ENCODE assay signal across 8 cellular contexts in genomic region chr6:70669133-70669532, GRCh38. TPM values are rescaled to one million over a fixed set of nuclear protein-coding genes. Genes with fewer than 3 reads are reported as not detected.
DNase-seq lines count a peak whose midpoint lies in the region; ATAC-seq and TF ChIP-seq lines count a peak whose summit lies in the region.

No MANE protein-coding gene starts in this region.

- BruUV-seq in MCF 10A (replicated peaks; lab: Mats Ljungman, UMichigan), result no TSS peak

- POLR2A ChIA-PET in MCF 10A (lab: Yijun Ruan, JAX), result interaction anchor here (0.7 to 3.7 kb wide), 11 partner anchors 9 to 443 kb away, joined by 3 to 37 read pairs (median 4); partner anchors contain the start of genes FAM135A and SDHAF4

- no peaks in the 10 kb centered on the region for H3K36me3 Mint-ChIP-seq in CD4-positive, CD25-positive, alpha-beta regulatory T cell
- no peaks in the 10 kb centered on the region for H3K36me3 Mint-ChIP-seq in MCF 10A (ENCODE audit: insufficient read depth, unreplicated experiment)

- H3K36me3 ChIP-seq in CD4-positive, CD25-positive, alpha-beta regulatory T cell (ENCODE audit: control insufficient read depth, insufficient read depth, low read length), result no peaks in the 10 kb centered on the region
- no peaks in the 10 kb centered on the region for H3K36me3 ChIP-seq in HUES64 (ENCODE audit: insufficient read depth, low read length)
- no peaks in the 10 kb centered on the region for H3K36me3 ChIP-seq in muscle layer of duodenum (ENCODE audit: control insufficient read depth in 1 of 2, insufficient read depth in 2 of 2, low read length in 2 of 2)
- no peaks in the 10 kb centered on the region for H3K36me3 ChIP-seq in testis (ENCODE audit: low read depth, missing control alignments)
- no peaks in the 10 kb centered on the region for H3K36me3 ChIP-seq in adrenal gland (replicated peaks in 1 of 2)

- peaks cover 47% of the 10 kb centered on the region for H3K4me1 ChIP-seq in CD4-positive, CD25-positive, alpha-beta regulatory T cell (ENCODE audit: control insufficient read depth, insufficient read depth, low read length, poor library complexity, severe bottlenecking)
- H3K4me1 ChIP-seq in HUES64 (ENCODE audit: insufficient read depth, low read length) (peaks cover 27% of the 10 kb centered on the region), muscle layer of duodenum (ENCODE audit: control insufficient read depth in 1 of 2, insufficient read depth in 2 of 2, low read length in 2 of 2) (peaks cover 0 to 13% of the 10 kb centered on the region in 2 donors), testis (peaks cover 6% of the 10 kb centered on the region), adrenal gland (replicated peaks in 1 of 2) (peaks cover 11 to 31% of the 10 kb centered on the region in 2 donors)

- H3K9me3 ChIP-seq in CD4-positive, CD25-positive, alpha-beta regulatory T cell (ENCODE audit: control insufficient read depth in 2 of 2, low read length in 2 of 2), result no peaks in the 10 kb centered on the region
- H3K9me3 ChIP-seq in HUES64 (ENCODE audit: insufficient read depth, low read depth, low read length) (no peaks in the 10 kb centered on the region), muscle layer of duodenum (ENCODE audit: control insufficient read depth in 1 of 2, low read length in 2 of 2) (no peaks in the 10 kb centered on the region), testis (no peaks in the 10 kb centered on the region), adrenal gland (replicated peaks in 1 of 3) (no peaks in the 10 kb centered on the region)

- H3K4me3 ChIP-seq in CD4-positive, CD25-positive, alpha-beta regulatory T cell (ENCODE audit: low read depth, low read length), result peak overlapping the region; percentile 84
- H3K4me3 ChIP-seq in HUES64 (ENCODE audit: low read length), result peak overlapping the region; percentile 96
- H3K4me3 ChIP-seq in muscle layer of duodenum (ENCODE audit: low read depth in 1 of 2, low read length in 2 of 2), result peak overlapping the region; percentile 77 to 94
- H3K4me3 ChIP-seq in testis, result no peak overlapping the region
- peak overlapping the region in 1 of 4 donors; percentile 75 for H3K4me3 ChIP-seq in adrenal gland

- TF ChIP-seq POLR2A in testis (IDR thresholded peaks at IDR 0.05) (no peak), adrenal gland (IDR thresholded peaks at IDR 0.05) (no peak)

- intact Hi-C loops in MCF 10A (cut with micrococcal nuclease), result loop anchor here (2.0 kb wide), 1 partner anchor 102 kb away; the partner anchor contains the start of gene SDHAF4
- intact Hi-C loops in testis (cut with DNase I; ENCODE audit: low total_unique reads), result no loop called here
- intact Hi-C loops in adrenal gland (cut with DNase I), result loop anchor here in 1 of 2 donors (10.0 kb wide), 1 partner anchor 84 kb away; no protein-coding TSS in a partner anchor

- no peak for ATAC-seq in CD4-positive, CD25-positive, alpha-beta regulatory T cell (ENCODE audit: low read depth in 2 of 2)
- ATAC-seq in HG03139 (IDR thresholded peaks at IDR 0.05; ENCODE audit: unreplicated experiment), result no peak

- DNase-seq in CD4-positive, CD25-positive, alpha-beta regulatory T cell, result no peak
- peak; percentile 27 for DNase-seq in MCF 10A (ENCODE audit: unreplicated experiment)
- no peak for DNase-seq in testis
- no peak for DNase-seq in adrenal gland
- no peak for DNase-seq in OCI-M2 (lab: John Stamatoyannopoulos, UW; ENCODE audit: unreplicated experiment)

- peak overlapping the region in 2 of 3 donors; percentile 86 to 89 for H3K27ac Mint-ChIP-seq in CD4-positive, CD25-positive, alpha-beta regulatory T cell
- H3K27ac Mint-ChIP-seq in MCF 10A (ENCODE audit: low read depth, unreplicated experiment), result peak overlapping the region; percentile 89

- H3K9me3 Mint-ChIP-seq in CD4-positive, CD25-positive, alpha-beta regulatory T cell, result peaks cover 0 to 1% (median 0%) of the 10 kb centered on the region in 7 donors
- H3K9me3 Mint-ChIP-seq in MCF 10A (ENCODE audit: unreplicated experiment), result no peaks in the 10 kb centered on the region

- CTCF ChIA-PET in MCF 10A (lab: Yijun Ruan, JAX), result interaction anchor here (2.0 kb wide), 1 partner anchor 16 kb away, joined by 6 read pairs; no protein-coding TSS in a partner anchor

- H3K27ac ChIP-seq in CD4-positive, CD25-positive, alpha-beta regulatory T cell (ENCODE audit: insufficient read depth, low read length, poor library complexity, severe bottlenecking), result no peak overlapping the region
- H3K27ac ChIP-seq in HUES64 (ENCODE audit: low read depth, low read length), result no peak overlapping the region
- H3K27ac ChIP-seq in muscle layer of duodenum (ENCODE audit: low read length), result no peak overlapping the region
- no peak overlapping the region for H3K27ac ChIP-seq in testis
- no peak overlapping the region for H3K27ac ChIP-seq in adrenal gland

- no peaks in the 10 kb centered on the region for H3K27me3 ChIP-seq in CD4-positive, CD25-positive, alpha-beta regulatory T cell (ENCODE audit: control insufficient read depth, insufficient read depth, low read length)
- H3K27me3 ChIP-seq in HUES64 (ENCODE audit: insufficient read depth, low read length) (no peaks in the 10 kb centered on the region), muscle layer of duodenum (ENCODE audit: low read depth, low read length) (no peaks in the 10 kb centered on the region), testis (no peaks in the 10 kb centered on the region), adrenal gland (no peaks in the 10 kb centered on the region)

- H3K4me3 Mint-ChIP-seq in CD4-positive, CD25-positive, alpha-beta regulatory T cell, result peak overlapping the region; percentile 86 to 96 (median 91)
- peak overlapping the region; percentile 90 for H3K4me3 Mint-ChIP-seq in MCF 10A (ENCODE audit: unreplicated experiment)

- no peak for TF ChIP-seq CTCF in MCF 10A (IDR thresholded peaks at IDR 0.05; ENCODE audit: unreplicated experiment)
- no peak for TF ChIP-seq CTCF in testis (IDR thresholded peaks at IDR 0.05)
- no peak for TF ChIP-seq CTCF in adrenal gland (IDR thresholded peaks at IDR 0.05)

- H3K9ac ChIP-seq in HUES64 (ENCODE audit: low read depth, low read length), result no peak overlapping the region

- WGBS in HUES64, result 81% methylated on average over 4 of the region's 4 CpGs
- 33 to 52% methylated on average over 4 of the region's 4 CpGs for WGBS in testis, 2 donors
- WGBS in adrenal gland, 4 donors, result 46 to 55% (median 51%) methylated on average over 4 of the region's 4 CpGs

- H3K4me1 Mint-ChIP-seq in CD4-positive, CD25-positive, alpha-beta regulatory T cell, result peaks cover 49 to 65% (median 58%) of the 10 kb centered on the region in 4 donors
- peaks cover 42% of the 10 kb centered on the region for H3K4me1 Mint-ChIP-seq in MCF 10A (ENCODE audit: insufficient read depth, unreplicated experiment)

- peaks cover 9% of the 10 kb centered on the region for H3K27me3 Mint-ChIP-seq in CD4-positive, CD25-positive, alpha-beta regulatory T cell
- no peaks in the 10 kb centered on the region for H3K27me3 Mint-ChIP-seq in MCF 10A (ENCODE audit: insufficient read depth, unreplicated experiment)

RNA-seq across cellular contexts. Expression of gene SMAP1, which starts 1.4 kb away (rescaled TPM):
- total RNA-seq in CD4-positive, CD25-positive, alpha-beta regulatory T cell, result 35.2 TPM
- 10 to 100 TPM; 17.5 to 28.5 (median 23.9) TPM for polyA plus RNA-seq in CD4-positive, CD25-positive, alpha-beta regulatory T cell
- polyA plus RNA-seq in HUES64 (2013, experiment 1 of 2), result 30.9 TPM
- polyA plus RNA-seq in HUES64 (2013, experiment 2 of 2), result 38.5 TPM
- 26.5 and 28.2 TPM in 2 replicates for total RNA-seq in MCF 10A (2022)
- 10 to 100 TPM; 36.1 to 41.6 TPM for total RNA-seq in testis
- polyA plus RNA-seq in testis (ENCODE audit: insufficient read depth, low read depth, low replicate concordance), result 43.3 TPM
- total RNA-seq in adrenal gland, result 10 to 100 TPM; 20.3 to 29.0 (median 24.7) TPM
- polyA plus RNA-seq in adrenal gland, result 10 to 100 TPM; 11.3 to 39.8 (median 13.6) TPM

Comparison
In these comparisons a context has a peak if more than half of its experiments do, and no peak if none do; other contexts are left out.
1. H3K4me3 ChIP-seq: peak in CD4-positive, CD25-positive, alpha-beta regulatory T cell (single experiment), HUES64 (single experiment) and muscle layer of duodenum (2 of 2); none in testis (0 of 2).